ENCODE assay signal across 24 cellular contexts in the genomic region with DNA sequence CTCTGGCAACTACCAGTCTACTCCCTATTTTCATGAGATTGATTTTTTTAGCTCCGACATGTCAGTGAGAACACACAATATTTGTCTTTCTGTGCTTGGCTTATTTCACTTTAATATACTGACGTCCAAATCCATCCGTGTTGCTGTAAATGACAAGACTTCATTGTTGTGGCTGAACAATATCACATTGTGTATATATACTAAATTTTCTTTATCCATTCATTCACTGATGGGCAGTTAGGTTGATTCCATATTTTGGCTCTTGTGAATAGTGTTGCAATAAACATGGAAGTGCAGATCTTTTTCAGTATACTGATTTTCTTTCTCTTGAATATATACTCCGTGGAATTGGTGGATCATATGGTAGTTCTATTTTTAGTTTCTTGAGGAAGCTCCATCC.
"Had no signal": no experiment of that assay in that cellular context is flagged by ENCODE, and none has a peak within 500 bp of the region (broad histone marks: within the 10 kb centered on the region; RNA-seq: fewer than 3 reads in every experiment).

No MANE protein-coding gene starts in this region.

- H3K27ac ChIP-seq: colonic mucosa, coronary artery, dorsolateral prefrontal cortex, epithelial cell of prostate, esophagus muscularis mucosa, esophagus squamous epithelium, foreskin keratinocyte, gastrocnemius medialis, gastroesophageal sphincter, heart left ventricle, heart right ventricle, hepatocyte had no signal

- H3K4me3 ChIP-seq: colonic mucosa, coronary artery, esophagus muscularis mucosa, esophagus squamous epithelium, gastrocnemius medialis, gastroesophageal sphincter, heart left ventricle, heart right ventricle, hepatocyte had no signal

- H3K79me2 ChIP-seq: hepatocyte had no signal

- H3K9me3 ChIP-seq: colonic mucosa, esophagus muscularis mucosa, esophagus squamous epithelium, gastrocnemius medialis, gastroesophageal sphincter, heart left ventricle, heart right ventricle had no signal

- H2AFZ ChIP-seq: hepatocyte had no signal

- H3K4me2 ChIP-seq: hepatocyte had no signal

- ATAC-seq: effector memory CD8-positive, alpha-beta T cell; esophagus mucosa; foreskin keratinocyte; gastrocnemius medialis; gastroesophageal sphincter; heart left ventricle; heart right ventricle had no signal

- DNase-seq: colonic mucosa; cortex of kidney; dermis blood vessel endothelial cell; dorsolateral prefrontal cortex; effector CD4-positive, alpha-beta T cell; effector CD8-positive, alpha-beta T cell; effector memory CD4-positive, alpha-beta T cell; effector memory CD8-positive, alpha-beta T cell; endodermal cell; erythroblast; esophagus squamous epithelium; foreskin fibroblast; foreskin keratinocyte; gastrocnemius medialis; glutamatergic neuron; head of caudate nucleus; heart left ventricle; heart right ventricle had no signal

- H3K36me3 ChIP-seq: colonic mucosa, esophagus muscularis mucosa, esophagus squamous epithelium, gastrocnemius medialis, gastroesophageal sphincter, heart left ventricle, heart right ventricle had no signal

- H3K27me3 ChIP-seq: colonic mucosa, dorsolateral prefrontal cortex, esophagus muscularis mucosa, esophagus squamous epithelium, foreskin keratinocyte, gastrocnemius medialis, gastroesophageal sphincter, heart left ventricle, heart right ventricle, hepatocyte had no signal
